Comparison of ENCODE assay signal across 1 cellular context in the genomic region with DNA sequence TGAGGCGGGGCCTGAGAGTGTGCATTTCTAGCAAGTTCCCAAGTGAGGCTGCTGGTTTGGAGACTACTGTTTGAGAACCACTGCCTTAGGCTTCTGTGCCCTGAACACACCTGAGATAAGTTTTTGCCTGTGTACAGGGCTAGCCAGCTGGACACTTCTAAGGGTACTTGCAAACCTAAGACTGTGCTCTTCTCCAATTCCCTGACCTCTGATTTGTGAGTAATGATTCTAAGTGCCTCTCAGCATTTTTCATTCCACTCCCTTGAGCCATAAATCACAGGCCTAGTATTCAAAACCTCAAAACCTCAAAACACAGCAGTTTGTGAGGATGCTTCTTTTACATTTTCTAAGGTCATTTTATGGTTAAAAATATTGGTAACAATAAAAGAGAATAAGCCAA.
TF ChIP-seq lines count a peak whose summit lies in the region.

No MANE protein-coding gene starts in this region.

TF ChIP-seq in SK-N-SH, 30 proteins besides CTCF, POLR2A, EP300 and RAD21 (continued from another document):
- TF ChIP-seq GABPA (IDR thresholded peaks at IDR 0.05; ENCODE audit: low read depth) = no peak
- TF ChIP-seq, protein P1, sequence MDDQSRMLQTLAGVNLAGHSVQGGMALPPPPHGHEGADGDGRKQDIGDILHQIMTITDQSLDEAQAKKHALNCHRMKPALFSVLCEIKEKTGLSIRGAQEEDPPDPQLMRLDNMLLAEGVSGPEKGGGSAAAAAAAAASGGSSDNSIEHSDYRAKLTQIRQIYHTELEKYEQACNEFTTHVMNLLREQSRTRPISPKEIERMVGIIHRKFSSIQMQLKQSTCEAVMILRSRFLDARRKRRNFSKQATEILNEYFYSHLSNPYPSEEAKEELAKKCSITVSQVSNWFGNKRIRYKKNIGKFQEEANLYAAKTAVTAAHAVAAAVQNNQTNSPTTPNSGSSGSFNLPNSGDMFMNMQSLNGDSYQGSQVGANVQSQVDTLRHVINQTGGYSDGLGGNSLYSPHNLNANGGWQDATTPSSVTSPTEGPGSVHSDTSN (IDR thresholded peaks at IDR 0.05) = peak; percentile 70
- TF ChIP-seq, protein P2, sequence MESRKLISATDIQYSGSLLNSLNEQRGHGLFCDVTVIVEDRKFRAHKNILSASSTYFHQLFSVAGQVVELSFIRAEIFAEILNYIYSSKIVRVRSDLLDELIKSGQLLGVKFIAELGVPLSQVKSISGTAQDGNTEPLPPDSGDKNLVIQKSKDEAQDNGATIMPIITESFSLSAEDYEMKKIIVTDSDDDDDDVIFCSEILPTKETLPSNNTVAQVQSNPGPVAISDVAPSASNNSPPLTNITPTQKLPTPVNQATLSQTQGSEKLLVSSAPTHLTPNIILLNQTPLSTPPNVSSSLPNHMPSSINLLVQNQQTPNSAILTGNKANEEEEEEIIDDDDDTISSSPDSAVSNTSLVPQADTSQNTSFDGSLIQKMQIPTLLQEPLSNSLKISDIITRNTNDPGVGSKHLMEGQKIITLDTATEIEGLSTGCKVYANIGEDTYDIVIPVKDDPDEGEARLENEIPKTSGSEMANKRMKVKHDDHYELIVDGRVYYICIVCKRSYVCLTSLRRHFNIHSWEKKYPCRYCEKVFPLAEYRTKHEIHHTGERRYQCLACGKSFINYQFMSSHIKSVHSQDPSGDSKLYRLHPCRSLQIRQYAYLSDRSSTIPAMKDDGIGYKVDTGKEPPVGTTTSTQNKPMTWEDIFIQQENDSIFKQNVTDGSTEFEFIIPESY (IDR thresholded peaks at IDR 0.05; ENCODE audit: borderline replicate concordance, low read depth) = no peak
TF ChIP-seq in SK-N-SH: peak in this region for 2.
